7 cellular contexts compared by ENCODE assay signal in genomic region chr3:168467085-168467714, GRCh38.
A peak's percentile ranks its signal among the peaks of the same experiment; 100 is the strongest.
DNase-seq lines count a peak whose midpoint lies in the region; ATAC-seq and TF ChIP-seq lines count a peak whose summit lies in the region.

No MANE protein-coding gene starts in this region.

- WGBS in endodermal cell (ENCODE audit: insufficient coverage in 1 of 2, insufficient read length in 1 of 2), 2 experiments: 68 to 80% methylated on average over 4 of the region's 6 CpGs

- H3K4me3 ChIP-seq in endodermal cell (ENCODE audit: low read length): no peak overlapping the region
- no peak overlapping the region for H3K4me3 ChIP-seq in CD8-positive, alpha-beta T cell (ENCODE audit: low read depth, low read length)

- H3K27ac Mint-ChIP-seq in endodermal cell (no peak overlapping the region), nephron progenitor cell (no peak overlapping the region)
- H3K27ac Mint-ChIP-seq in CD8-positive, alpha-beta T cell: no peak overlapping the region

- no peak overlapping the region for H3K9ac ChIP-seq in endodermal cell (ENCODE audit: extremely low read depth, low read length, poor library complexity, severe bottlenecking)

- POLR2A ChIA-PET in CD8-positive, alpha-beta T cell (lab: Charles Lee): no interaction called here

- H3K4me3 Mint-ChIP-seq in endodermal cell (no peak overlapping the region), nephron progenitor cell (no peak overlapping the region)
- no peak overlapping the region for H3K4me3 Mint-ChIP-seq in CD8-positive, alpha-beta T cell

- H3K27ac ChIP-seq in endodermal cell (ENCODE audit: low read depth, low read length): no peak overlapping the region
- no peak overlapping the region for H3K27ac ChIP-seq in CD8-positive, alpha-beta T cell (ENCODE audit: low read depth, low read length)

- H3K27me3 ChIP-seq in endodermal cell (ENCODE audit: control insufficient read depth, insufficient read depth, low read length, poor library complexity, severe bottlenecking): no peaks in the 10 kb centered on the region
- no peaks in the 10 kb centered on the region for H3K27me3 ChIP-seq in CD8-positive, alpha-beta T cell (ENCODE audit: insufficient read depth, low read length)

- H3K4me1 Mint-ChIP-seq in endodermal cell (peaks cover 14% of the 10 kb centered on the region), nephron progenitor cell (peaks cover 6% of the 10 kb centered on the region)
- no peaks in the 10 kb centered on the region for H3K4me1 Mint-ChIP-seq in CD8-positive, alpha-beta T cell (ENCODE audit: low read depth)

- peaks cover 17% of the 10 kb centered on the region for H3K9me3 Mint-ChIP-seq in endodermal cell
- peaks cover 16% of the 10 kb centered on the region for H3K9me3 Mint-ChIP-seq in nephron progenitor cell
- peaks cover 1% of the 10 kb centered on the region for H3K9me3 Mint-ChIP-seq in CD8-positive, alpha-beta T cell

- TF ChIP-seq CTCF in endodermal cell (conservative IDR thresholded peaks at IDR 0.05) (peak; percentile 72), nephron progenitor cell (IDR thresholded peaks at IDR 0.05) (peak; percentile 22)
- no peak for TF ChIP-seq CTCF in CD8-positive, alpha-beta T cell (IDR thresholded peaks at IDR 0.05)

- peaks cover 6% of the 10 kb centered on the region for H3K4me1 ChIP-seq in endodermal cell (ENCODE audit: control insufficient read depth, insufficient read depth, low read length)
- H3K4me1 ChIP-seq in CD8-positive, alpha-beta T cell (ENCODE audit: insufficient read depth, low read length): no peaks in the 10 kb centered on the region

- intact Hi-C loops in CD8-positive, alpha-beta T cell (cut with DNase I, micrococcal nuclease): no loop called here

- H3K36me3 ChIP-seq in endodermal cell (ENCODE audit: control insufficient read depth, insufficient read depth, low read length): no peaks in the 10 kb centered on the region
- no peaks in the 10 kb centered on the region for H3K36me3 ChIP-seq in CD8-positive, alpha-beta T cell (ENCODE audit: insufficient read depth, low read length)

- peak; percentile 85 for DNase-seq in NCI-H146 treated with DMSO at 0.1 percent for 48 hours (lab: John Stamatoyannopoulos, UW; ENCODE audit: unreplicated experiment)
- peak; percentile 59 for DNase-seq in endodermal cell
- no peak for DNase-seq in nephron progenitor cell
- no peak for DNase-seq in NCI-H1694 (lab: John Stamatoyannopoulos, UW)
- DNase-seq in CD8-positive, alpha-beta T cell: no peak

- no peaks in the 10 kb centered on the region for H3K27me3 Mint-ChIP-seq in endodermal cell (ENCODE audit: insufficient read depth)
- no peaks in the 10 kb centered on the region for H3K27me3 Mint-ChIP-seq in nephron progenitor cell (ENCODE audit: low read depth, poor library complexity)
- H3K27me3 Mint-ChIP-seq in CD8-positive, alpha-beta T cell (ENCODE audit: low read depth): no peaks in the 10 kb centered on the region

- peaks cover 11% of the 10 kb centered on the region for H3K9me3 ChIP-seq in endodermal cell (ENCODE audit: control insufficient read depth, low read length)
- H3K9me3 ChIP-seq in CD8-positive, alpha-beta T cell (ENCODE audit: low read length): no peaks in the 10 kb centered on the region

- ATAC-seq in GM18508 (IDR thresholded peaks at IDR 0.05; ENCODE audit: insufficient read depth, unreplicated experiment): peak; percentile 77
- peak; percentile 82 for ATAC-seq in HG02642 (IDR thresholded peaks at IDR 0.05; ENCODE audit: poor library complexity, unreplicated experiment)
- ATAC-seq in CD8-positive, alpha-beta T cell: no peak

- H3K36me3 Mint-ChIP-seq in endodermal cell (ENCODE audit: low read depth) (peaks cover 4% of the 10 kb centered on the region), nephron progenitor cell (ENCODE audit: low read depth) (peaks cover 15% of the 10 kb centered on the region)
- H3K36me3 Mint-ChIP-seq in CD8-positive, alpha-beta T cell: no peaks in the 10 kb centered on the region

- CTCF ChIA-PET in CD8-positive, alpha-beta T cell (lab: Charles Lee): no interaction called here

Comparison
In these comparisons a context has a peak if more than half of its experiments do, and no peak if none do; other contexts are left out.
1. DNase-seq: peak in NCI-H146 treated with DMSO at 0.1 percent for 48 hours (single experiment) and endodermal cell (single experiment); none in nephron progenitor cell (single experiment), NCI-H1694 (single experiment) and CD8-positive, alpha-beta T cell (0 of 7).